20 cellular contexts compared by ENCODE assay signal in the genomic region with DNA sequence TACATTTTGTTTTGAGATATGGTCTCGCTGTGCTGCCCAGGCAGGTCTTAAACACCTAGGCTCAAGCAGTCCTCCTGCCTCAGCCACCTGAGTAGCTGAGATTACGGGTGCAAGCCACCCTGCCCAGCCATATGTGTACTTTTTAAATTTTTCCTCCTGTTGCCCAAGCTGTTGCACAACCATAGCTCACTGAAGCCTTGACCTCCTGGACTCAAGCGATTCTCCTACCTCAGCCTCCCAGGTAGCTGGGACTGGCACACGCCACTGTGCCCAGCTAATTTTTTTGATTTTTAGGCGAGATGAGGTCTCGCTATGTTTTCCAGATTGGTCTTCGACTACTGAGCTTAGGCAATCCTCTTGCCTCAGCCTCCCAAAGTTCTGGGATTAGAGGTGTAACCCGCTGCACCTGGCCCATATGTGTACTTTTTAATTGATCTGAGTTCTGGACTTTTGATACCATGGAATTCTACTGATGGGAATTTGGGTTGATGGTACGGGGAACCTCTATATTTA.
"Had no signal": no experiment of that assay in that cellular context is flagged by ENCODE, and none has a peak within 500 bp of the region (broad histone marks: within the 10 kb centered on the region; RNA-seq: fewer than 3 reads in every experiment).

No MANE protein-coding gene starts in this region.

- H3K27me3 Mint-ChIP-seq: activated B cell treated with CpG ODN at 0.5 μM for 24 hours; activated naive CD8-positive, alpha-beta T cell; naive thymus-derived CD4-positive, alpha-beta T cell had no signal

- H3K4me3 ChIP-seq: coronary artery, gastrocnemius medialis, heart left ventricle, ovary had no signal

- H3K9me3 ChIP-seq: gastrocnemius medialis, heart left ventricle, ovary had no signal

- H3K9me3 Mint-ChIP-seq: activated B cell treated with CpG ODN at 0.5 μM for 24 hours; naive thymus-derived CD4-positive, alpha-beta T cell had no signal

- ATAC-seq: gastrocnemius medialis; heart left ventricle; naive thymus-derived CD4-positive, alpha-beta T cell; sciatic nerve had no signal

- H3K4me3 Mint-ChIP-seq: activated B cell treated with CpG ODN at 0.5 μM for 24 hours; activated naive CD8-positive, alpha-beta T cell had no signal

- FAIRE-seq: endometrium, TTC549 had no signal

- H3K27ac ChIP-seq: coronary artery, gastrocnemius medialis, heart left ventricle, ovary had no signal

- H3K27ac Mint-ChIP-seq: activated B cell treated with CpG ODN at 0.5 μM for 24 hours had no signal

- DNase-seq: activated B cell treated with CpG ODN at 0.5 μM for 24 hours; activated CD4-positive, alpha-beta T cell treated with anti-CD3 and anti-CD28 coated beads for 48 hours; activated CD8-positive, alpha-beta memory T cell treated with anti-CD3 and anti-CD28 coated beads, Interleukin-2, amount 50 U/mL, for 4 hours; activated gamma-delta T cell treated with Interleukin-2 at 50 U/mL for 16 hours; activated T-cell treated with anti-CD3 and anti-CD28 coated beads, Interleukin-2, amount 50 U/mL, for 48 hours; amygdala; central memory CD4-positive, alpha-beta T cell; gastrocnemius medialis; heart left ventricle; mesenchymal stem cell; naive thymus-derived CD4-positive, alpha-beta T cell; ovary; stimulated activated CD4-positive, alpha-beta T cell treated with anti-CD3 and anti-CD28 coated beads, Interleukin-4, amount 100 ng/mL, for 4 hours; stimulated activated naive CD4-positive, alpha-beta T cell; SW 1271 had no signal

- H3K27me3 ChIP-seq: gastrocnemius medialis, heart left ventricle, ovary had no signal

- H3K36me3 ChIP-seq: ovary had no signal
